ENCODE assay signal across 8 cellular contexts in the genomic region with DNA sequence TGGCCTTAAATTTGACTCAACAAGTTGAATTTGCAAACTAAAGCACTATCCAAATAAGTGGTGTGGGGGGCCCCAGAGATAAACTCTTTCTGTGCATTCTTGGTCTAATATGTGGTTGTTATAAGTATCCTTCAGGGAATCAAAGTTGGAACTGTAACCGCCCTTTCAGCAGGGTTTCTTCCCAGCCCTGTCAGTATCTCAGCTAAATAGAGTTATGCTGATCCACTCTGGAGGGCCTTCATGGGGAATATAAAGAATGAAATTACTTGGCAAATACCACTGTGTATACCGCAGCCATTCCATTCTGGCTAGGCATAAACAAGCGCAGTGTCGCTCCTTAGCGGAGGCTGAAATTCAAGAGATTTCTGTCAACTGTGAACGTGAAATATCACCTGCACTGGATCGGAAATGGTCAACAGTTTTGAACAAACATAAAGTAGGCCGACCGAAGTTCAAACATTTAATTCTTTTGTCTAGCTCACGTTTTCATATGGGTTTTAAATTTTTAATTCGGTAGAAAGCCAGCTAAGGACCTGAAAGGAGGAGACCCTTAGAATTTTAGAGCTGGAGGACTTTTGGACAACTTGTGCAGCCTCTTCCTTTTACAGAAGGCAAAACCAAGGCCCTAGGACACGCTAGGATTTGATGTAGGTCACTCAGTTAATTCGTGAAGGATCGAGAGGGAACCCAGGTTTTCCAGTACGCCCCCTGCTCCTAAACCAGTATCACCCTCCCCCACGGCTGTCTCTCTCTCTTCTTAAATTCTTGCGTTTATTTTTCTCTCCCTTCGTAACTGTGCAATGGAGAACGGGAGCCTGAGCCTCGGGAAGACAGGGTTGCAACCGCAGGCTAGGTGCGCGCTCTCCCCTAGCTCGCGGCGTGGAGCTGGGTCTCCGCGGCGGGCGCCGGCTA.
A peak's percentile ranks its signal among the peaks of the same experiment; 100 is the strongest.
DNase-seq lines count a peak whose midpoint lies in the region; ATAC-seq and TF ChIP-seq lines count a peak whose summit lies in the region.

No MANE protein-coding gene starts in this region.

- H3K9ac ChIP-seq in colonic mucosa (ENCODE audit: low read depth in 2 of 2, low read length in 2 of 2) (peak overlapping the region; percentile 81 to 98), mesendoderm (ENCODE audit: low read length) (peak overlapping the region; percentile 93)

- peak overlapping the region; percentile 72 for H3K18ac ChIP-seq in mesendoderm (ENCODE audit: low read length)

- DNase-seq in AG09309 (ENCODE audit: low read depth): no peak
- DNase-seq in GM20000 (ENCODE audit: low spot score): peak; percentile 9
- peak; percentile 11 for DNase-seq in NCI-H2171 (lab: John Stamatoyannopoulos, UW)
- peak; percentile 23 for DNase-seq in colonic mucosa
- no peak for DNase-seq in mesendoderm
- DNase-seq in activated CD4-positive, CD25-positive, alpha-beta regulatory T cell (lab: John Stamatoyannopoulos, UW): no peak

- no peaks in the 10 kb centered on the region for H3K27me3 ChIP-seq in colonic mucosa
- H3K27me3 ChIP-seq in mesendoderm (ENCODE audit: insufficient read depth, low read length, poor library complexity): no peaks in the 10 kb centered on the region

- no CpG with 5 or more reads among the region's 31 CpGs for whole genome bisulfite sequencing in mesendoderm (ENCODE audit: extremely low coverage, insufficient coverage, low lambda C conversion rate)
- 15% methylated on average over 31 of the region's 31 CpGs for WGBS in urinary bladder

- intact Hi-C loops in colonic mucosa (cut with DNase I): loop anchor here (2.0 kb wide), 1 partner anchor 75 kb away; the partner anchor contains the start of gene CHD9

- H2BK120ac ChIP-seq in mesendoderm (ENCODE audit: low read depth, low read length): no peak overlapping the region

- no peak overlapping the region for H3K23ac ChIP-seq in mesendoderm (ENCODE audit: low read length)

- H3K79me1 ChIP-seq in mesendoderm (ENCODE audit: low read length): no peaks in the 10 kb centered on the region

- peaks cover 9% of the 10 kb centered on the region for H3K4me1 ChIP-seq in colonic mucosa
- H3K4me1 ChIP-seq in mesendoderm (ENCODE audit: control insufficient read depth, low read depth, low read length): no peaks in the 10 kb centered on the region
- no peaks in the 10 kb centered on the region for H3K4me1 ChIP-seq in urinary bladder (ENCODE audit: insufficient read depth)

- no peak for ATAC-seq in GM19328 (IDR thresholded peaks at IDR 0.05; ENCODE audit: unreplicated experiment)

- peak overlapping the region; percentile 71 for H3K4ac ChIP-seq in mesendoderm (ENCODE audit: low read depth, low read length)

- no peak overlapping the region for H4K5ac ChIP-seq in mesendoderm (ENCODE audit: low read length)

- peak overlapping the region; percentile 97 for H3K4me2 ChIP-seq in mesendoderm (ENCODE audit: low read length)

- no peak for TF ChIP-seq CTCF in AG09309 (IDR thresholded peaks at IDR 0.05; ENCODE audit: control insufficient read depth, insufficient read depth, low read depth, low read length, missing control alignments)
- TF ChIP-seq CTCF in GM20000 (IDR thresholded peaks at IDR 0.05; ENCODE audit: extremely low read depth, missing control alignments): no peak
- TF ChIP-seq CTCF in colonic mucosa (IDR thresholded peaks at IDR 0.05): no peak

- no peaks in the 10 kb centered on the region for H3K9me3 ChIP-seq in colonic mucosa

- H2BK15ac ChIP-seq in mesendoderm (replicated peaks; ENCODE audit: low read depth): no peak overlapping the region

- no peak overlapping the region for H4K8ac ChIP-seq in mesendoderm (ENCODE audit: low read depth, low read length)

- H3K4me3 ChIP-seq in AG09309 (ENCODE audit: control insufficient read depth, low read depth, low read length) (peak overlapping the region; percentile 46), colonic mucosa (peak overlapping the region; percentile 57), mesendoderm (ENCODE audit: low read length) (peak overlapping the region; percentile 75), urinary bladder (ENCODE audit: low read depth, low read length) (peak overlapping the region; percentile 100)

- H2BK5ac ChIP-seq in mesendoderm (ENCODE audit: low read length): no peak overlapping the region

- peak overlapping the region; percentile 92 for H3K27ac ChIP-seq in colonic mucosa
- H3K27ac ChIP-seq in mesendoderm (ENCODE audit: low read depth, low read length): peak overlapping the region; percentile 91
- peak overlapping the region; percentile 92 for H3K27ac ChIP-seq in urinary bladder (ENCODE audit: low read depth)

- H3K79me2 ChIP-seq in mesendoderm (ENCODE audit: control insufficient read depth, insufficient read depth, low read length): peaks cover 1% of the 10 kb centered on the region

- H2AK5ac ChIP-seq in mesendoderm (ENCODE audit: low read length): no peak overlapping the region

- H3K56ac ChIP-seq in mesendoderm (ENCODE audit: low read length): peak overlapping the region; percentile 96

- no peaks in the 10 kb centered on the region for H3K36me3 ChIP-seq in colonic mucosa
- no peaks in the 10 kb centered on the region for H3K36me3 ChIP-seq in mesendoderm (ENCODE audit: control insufficient read depth, insufficient read depth, low read length)
- H3K36me3 ChIP-seq in urinary bladder (ENCODE audit: insufficient read depth): no peaks in the 10 kb centered on the region

Comparison
In these comparisons a context has a peak if more than half of its experiments do, and no peak if none do; other contexts are left out.
1. DNase-seq: peak in GM20000 (single experiment), NCI-H2171 (single experiment) and colonic mucosa (single experiment); none in AG09309 (single experiment), mesendoderm (single experiment) and activated CD4-positive, CD25-positive, alpha-beta regulatory T cell (0 of 4).
2. H3K4me3 ChIP-seq: peak in every context shown above with its lines; median percentile 100 in urinary bladder; 75 in mesendoderm; 57 in colonic mucosa; 46 in AG09309.
3. Peak in every context shown above with its lines, with median percentiles within 50 percentile points of each other: H3K27ac ChIP-seq.